Comparison of ENCODE assay signal across 15 cellular contexts in the genomic region with DNA sequence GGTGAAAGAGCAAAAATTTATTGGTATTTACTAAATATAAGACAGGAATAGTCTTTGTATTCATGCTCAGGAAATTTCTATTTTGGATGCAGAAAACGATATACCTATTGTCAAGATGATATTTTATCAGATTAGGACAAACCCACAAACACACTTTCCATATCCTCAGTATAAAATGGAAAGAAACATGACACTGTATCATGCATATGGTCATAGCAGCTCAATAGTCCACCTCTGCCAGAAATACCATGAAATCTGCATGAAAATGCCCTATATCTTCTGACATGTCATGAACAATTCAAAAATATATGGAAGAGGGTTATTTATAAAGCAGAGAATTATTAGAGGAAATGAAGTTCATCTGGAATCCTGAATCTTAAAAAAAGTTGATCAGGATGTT. TPM values are rescaled to one million over a fixed set of nuclear protein-coding genes. Genes with fewer than 3 reads are reported as not detected.
DNase-seq lines count a peak whose midpoint lies in the region; ATAC-seq, FAIRE-seq and TF ChIP-seq lines count a peak whose summit lies in the region.
"Had no signal": no experiment of that assay in that cellular context is flagged by ENCODE, and none has a peak within 500 bp of the region (broad histone marks: within the 10 kb centered on the region; RNA-seq: fewer than 3 reads in every experiment).

No MANE protein-coding gene starts in this region.

- TF ChIP-seq POLR2A in body of pancreas (IDR thresholded peaks at IDR 0.05) (no peak), HepG2 (IDR thresholded peaks at IDR 0.05; ENCODE audit: insufficient read depth in 1 of 2, low read depth in 2 of 2, low read length in 2 of 2) (no peak), stomach (IDR thresholded peaks at IDR 0.05) (no peak)

- no peak for TF ChIP-seq EP300 in HepG2 (IDR thresholded peaks at IDR 0.05; ENCODE audit: low read depth in 2 of 2, low read length in 2 of 2)
- TF ChIP-seq EP300 in HepG2 (CRISPR knock-in tag; IDR thresholded peaks at IDR 0.05; ENCODE audit: borderline replicate concordance) = no peak
- TF ChIP-seq EP300 in stomach (IDR thresholded peaks at IDR 0.05) = no peak

- H3K27me3 Mint-ChIP-seq in HFFc6 (ENCODE audit: insufficient read depth) = peaks cover 2% of the 10 kb centered on the region; the same call in 1 of the 2 replicates

- POLR2A ChIA-PET in HepG2 (lab: Yijun Ruan, JAX) = interaction anchor here (1.1 to 5.4 kb wide), 6 partner anchors 8 to 45 kb away, joined by 3 to 48 read pairs (median 12); partner anchors contain the start of genes HINT3 and TRMT11

- peak overlapping the region; percentile 45 to 85 (median 80) for H3K27ac ChIP-seq in body of pancreas
- peak overlapping the region; percentile 92 for H3K27ac ChIP-seq in HepG2 (ENCODE audit: extremely low read length, insufficient read depth, low read length)
- H3K27ac ChIP-seq in stomach = peak overlapping the region in 4 of 5 donors; percentile 65 to 85 (median 76)

- no peaks in the 10 kb centered on the region for H4K20me1 ChIP-seq in HepG2 (ENCODE audit: insufficient read depth, low read length)

- H3K9me3 ChIP-seq in body of pancreas (no peaks in the 10 kb centered on the region), HepG2 (ENCODE audit: low read length) (no peaks in the 10 kb centered on the region), stomach (no peaks in the 10 kb centered on the region)

- peaks cover 95% of the 10 kb centered on the region for H3K4me1 Mint-ChIP-seq in HFFc6 (ENCODE audit: low read depth)
- H3K4me1 Mint-ChIP-seq: neural crest cell had no signal

- H3K36me3 ChIP-seq in body of pancreas (replicated peaks in 1 of 2; ENCODE audit: insufficient read depth in 1 of 2, low read depth in 2 of 2) (no peaks in the 10 kb centered on the region), HepG2 (replicated peaks in 1 of 2; ENCODE audit: control insufficient read depth in 1 of 2, insufficient read depth in 2 of 2, low read length in 2 of 2) (no peaks in the 10 kb centered on the region), stomach (no peaks in the 10 kb centered on the region)

- no peak for FAIRE-seq in HepG2 (lab: Jason Lieb, UNC)
- FAIRE-seq: GM12892 had no signal

- H3K36me3 Mint-ChIP-seq in HFFc6 (ENCODE audit: low read depth) = no peaks in the 10 kb centered on the region
- H3K36me3 Mint-ChIP-seq: activated CD8-positive, alpha-beta memory T cell treated with anti-CD3 and anti-CD28 coated beads, Interleukin-2, amount 10 ng/mL, durations not matched to agents 7 days and 5 days; stimulated activated effector memory CD8-positive, alpha-beta T cell treated with anti-CD3 and anti-CD28 coated beads, Interleukin-12 subunit alpha, Interleukin-12 subunit beta, amount 100 ng/mL, for 72 hours had no signal

- TF ChIP-seq RAD21 in HepG2 (CRISPR knock-in tag; IDR thresholded peaks at IDR 0.05) = no peak

- no peaks in the 10 kb centered on the region for H3K9me3 Mint-ChIP-seq in HFFc6
- H3K9me3 Mint-ChIP-seq: neural crest cell; stimulated activated effector memory CD8-positive, alpha-beta T cell treated with anti-CD3 and anti-CD28 coated beads, Interleukin-12 subunit alpha, Interleukin-12 subunit beta, amount 100 ng/mL, for 72 hours had no signal

- H3K9ac ChIP-seq in HepG2 (ENCODE audit: insufficient read depth, low read depth, low read length) = peak overlapping the region; percentile 41; the same call in 1 of the 2 replicates

- peak overlapping the region; percentile 88; the same call in 1 of the 2 replicates for H3K27ac Mint-ChIP-seq in HFFc6
- H3K27ac Mint-ChIP-seq: activated CD8-positive, alpha-beta memory T cell treated with anti-CD3 and anti-CD28 coated beads, Interleukin-2, amount 10 ng/mL, durations not matched to agents 7 days and 5 days; stimulated activated effector memory CD8-positive, alpha-beta T cell treated with anti-CD3 and anti-CD28 coated beads, Interleukin-12 subunit alpha, Interleukin-12 subunit beta, amount 100 ng/mL, for 72 hours had no signal

- no peak overlapping the region for H2AFZ ChIP-seq in HepG2 (ENCODE audit: low read length)

- H3K4me1 ChIP-seq in body of pancreas (peaks cover 51% of the 10 kb centered on the region), HepG2 (ENCODE audit: insufficient read depth, low read length) (peaks cover 85% of the 10 kb centered on the region), stomach (peaks cover 22 to 60% (median 34%) of the 10 kb centered on the region in 4 donors)

- CTCF ChIA-PET in HepG2 (lab: Yijun Ruan, JAX; ENCODE audit: low intra/inter-chr PET ratio, low total read pairs) = no interaction called here

- no peak for ATAC-seq in body of pancreas
- ATAC-seq in HepG2 = peak; percentile 52
- ATAC-seq in GM21423 (IDR thresholded peaks at IDR 0.05; ENCODE audit: unreplicated experiment) = no peak
- ATAC-seq: activated CD8-positive, alpha-beta memory T cell treated with anti-CD3 and anti-CD28 coated beads, Interleukin-2, amount 10 ng/mL, durations not matched to agents 7 days and 5 days; stimulated activated effector memory CD8-positive, alpha-beta T cell treated with anti-CD3 and anti-CD28 coated beads, Interleukin-12 subunit alpha, Interleukin-12 subunit beta, amount 100 ng/mL, for 72 hours had no signal

- H3K27me3 ChIP-seq in body of pancreas (no peaks in the 10 kb centered on the region), HepG2 (ENCODE audit: control insufficient read depth in 1 of 2, insufficient read depth in 2 of 2, low read length in 2 of 2) (no peaks in the 10 kb centered on the region), stomach (no peaks in the 10 kb centered on the region)

- no peak for DNase-seq in HFFc6
- DNase-seq in body of pancreas = no peak
- DNase-seq in HepG2 (ENCODE audit: low spot score) = no peak
- no peak for DNase-seq in stomach
- DNase-seq in iPS-NIHi7 (ENCODE audit: extremely low spot score) = no peak
- DNase-seq in AML-193 (lab: John Stamatoyannopoulos, UW) = no peak
- no peak for DNase-seq in activated CD4-positive, alpha-beta T cell treated with anti-CD3 and anti-CD28 coated beads, Interleukin-2, amount 50 U/mL, for 4 hours
- DNase-seq: activated CD8-positive, alpha-beta memory T cell treated with anti-CD3 and anti-CD28 coated beads, Interleukin-2, amount 10 ng/mL, durations not matched to agents 7 days and 5 days; activated effector memory CD4-positive, alpha-beta T cell treated with anti-CD3 and anti-CD28 coated beads, Interleukin-2, amount 50 U/mL, for 16 hours; GDM1; NCI-H526 had no signal

- no peak overlapping the region for H3K4me3 ChIP-seq in body of pancreas
- H3K4me3 ChIP-seq in HepG2 (replicated peaks in 1 of 3; ENCODE audit: insufficient read depth in 1 of 3, low read depth in 2 of 3, low read length in 3 of 3) = peak overlapping the region in 2 of 3 experiments; percentile 35 to 56; a peak in 3 of 6 replicates
- no peak overlapping the region for H3K4me3 ChIP-seq in stomach

- no peaks in the 10 kb centered on the region for H3K79me2 ChIP-seq in HepG2 (ENCODE audit: insufficient read depth, low read length)

- in situ Hi-C loops in HepG2 (cut with HindIII; ENCODE audit: extremely low pct_ligation_motif_present, low pct_unique_long_range_greater_than_20kb) = no loop called here

- 16 to 27% methylated on average over 1 of the region's 1 CpG for WGBS in body of pancreas, 2 donors
- WGBS in HepG2 (ENCODE audit: low lambda C conversion rate) = 0% methylated on average over 1 of the region's 1 CpG
- WGBS in stomach, 5 donors = 19 to 53% (median 42%) methylated on average over 1 of the region's 1 CpG

- H3K4me2 ChIP-seq in HepG2 (ENCODE audit: low read depth, low read length) = peak overlapping the region; percentile 71

- TSS peak; percentile 93 for BruUV-seq in HepG2 (replicated peaks; lab: Mats Ljungman, UMichigan)

- peak overlapping the region; percentile 38 for H3K4me3 Mint-ChIP-seq in HFFc6
- H3K4me3 Mint-ChIP-seq: activated CD8-positive, alpha-beta memory T cell treated with anti-CD3 and anti-CD28 coated beads, Interleukin-2, amount 10 ng/mL, durations not matched to agents 7 days and 5 days; neural crest cell; stimulated activated effector memory CD8-positive, alpha-beta T cell treated with anti-CD3 and anti-CD28 coated beads, Interleukin-12 subunit alpha, Interleukin-12 subunit beta, amount 100 ng/mL, for 72 hours had no signal

- no peak for TF ChIP-seq CTCF in HFFc6 (IDR thresholded peaks at IDR 0.05)
- no peak for TF ChIP-seq CTCF in body of pancreas (IDR thresholded peaks at IDR 0.05)
- no peak for TF ChIP-seq CTCF in HepG2 (CRISPR knock-in tag; IDR thresholded peaks at IDR 0.05)
- no peak for TF ChIP-seq CTCF in stomach (IDR thresholded peaks at IDR 0.05)

- intact Hi-C loops in body of pancreas (cut with DNase I) = no loop called here
- intact Hi-C loops in HepG2 (cut with micrococcal nuclease; ENCODE audit: unreplicated experiment) = loop anchor here (1.0 kb wide), 1 partner anchor 26 kb away; no protein-coding TSS in a partner anchor
- intact Hi-C loops in stomach (cut with DNase I; ENCODE audit: low total_unique reads) = no loop called here

RNA-seq across cellular contexts. Expression of gene HINT3, which starts 11.7 kb away (rescaled TPM):
- total RNA-seq in HFFc6 (2021; fragmentation: NEBNext Ultra II Directional; extraction: Animal tissue kit (Norgen Biotek cat#: 25700)) = 10 to 100 TPM; 11.0 to 14.4 (median 12.3) TPM
- total RNA-seq in body of pancreas = 10 to 100 TPM in 1 of 2 donors, 1 to 10 TPM in 1; 8.8 to 14.5 TPM
- 22.8 and 33.0 TPM in 2 replicates for total RNA-seq in HepG2 (2016; rRNA removed; fragmentation: Illumina TruSeq; extraction: Trizol)
- total RNA-seq in HepG2 (2016; cell fraction: cytosol; rRNA removed; fragmentation: Illumina TruSeq; extraction: Trizol; ENCODE audit: low read depth) = 4.3 and 5.0 TPM in 2 replicates
- 22.7 and 34.5 TPM in 2 replicates for total RNA-seq in HepG2 (2016; cell fraction: insoluble cytoplasmic fraction; rRNA removed; fragmentation: Illumina TruSeq; extraction: Trizol)
- 19.5 and 20.3 TPM in 2 replicates for total RNA-seq in HepG2 (2016; cell fraction: membrane; rRNA removed; fragmentation: Illumina TruSeq; extraction: Trizol)
- 11.8 and 12.4 TPM in 2 replicates for total RNA-seq in HepG2 (2016; cell fraction: nucleus; rRNA removed; fragmentation: Illumina TruSeq; extraction: Trizol)
- 2.8 and 3.1 TPM in 2 replicates for polyA plus RNA-seq in HepG2 (2011; rRNA removed)
- polyA plus RNA-seq in HepG2 (2011; cell fraction: cytosol; rRNA removed) = 2.5 TPM in 2 replicates
- polyA plus RNA-seq in HepG2 (2011; cell fraction: nucleus; rRNA removed) = 1.3 and 1.6 TPM in 2 replicates
- 15.9 and 22.1 TPM in 2 replicates for polyA plus RNA-seq in HepG2 (2012)
- 4.2 and 5.7 TPM in 2 replicates for polyA plus RNA-seq in HepG2 (2016; cell fraction: cytosol; fragmentation: Illumina TruSeq; extraction: Trizol; ENCODE audit: low read depth)
- polyA plus RNA-seq in HepG2 (2016; cell fraction: insoluble cytoplasmic fraction; fragmentation: Illumina TruSeq; extraction: Trizol; ENCODE audit: low read depth) = 32.2 and 38.6 TPM in 2 replicates
- polyA plus RNA-seq in HepG2 (2016; cell fraction: membrane; fragmentation: Illumina TruSeq; extraction: Trizol; ENCODE audit: low read depth) = 14.3 and 16.1 TPM in 2 replicates
- polyA plus RNA-seq in HepG2 (2016; cell fraction: nucleus; fragmentation: Illumina TruSeq; extraction: Trizol; ENCODE audit: insufficient read depth, low read depth) = 12.5 and 13.2 TPM in 2 replicates
- 1.3 and 3.6 TPM in 2 replicates for polyA minus RNA-seq in HepG2 (2011; rRNA and poly(A)+ RNA removed; ENCODE audit: low replicate concordance)
- polyA minus RNA-seq in HepG2 (2011; cell fraction: cytosol; rRNA and poly(A)+ RNA removed) = 9.3 and 9.5 TPM in 2 replicates
- polyA minus RNA-seq in HepG2 (2011; cell fraction: nucleus; rRNA and poly(A)+ RNA removed) = 4.5 and 5.8 TPM in 2 replicates
- total RNA-seq in stomach = 10 to 100 TPM in 4 of 5 donors, 1 to 10 TPM in 1; 9.9 to 36.0 (median 24.3) TPM
- polyA plus RNA-seq in stomach = 10 to 100 TPM in 2 of 3 donors, 1 to 10 TPM in 1; 9.3 to 28.9 (median 17.6) TPM

RNA-seq across cellular contexts. Expression of gene TRMT11, which starts 41.4 kb away (rescaled TPM):
- 10 to 100 TPM; 12.8 to 20.7 (median 15.2) TPM for total RNA-seq in HFFc6 (2021; fragmentation: NEBNext Ultra II Directional; extraction: Animal tissue kit (Norgen Biotek cat#: 25700))
- total RNA-seq in body of pancreas (10 to 100 TPM; 26.5 to 26.7 TPM), HepG2 (2016; rRNA removed; fragmentation: Illumina TruSeq; extraction: Trizol) (66.0 and 81.9 TPM in 2 replicates), stomach (100 to 1,000 TPM in 1 of 5 donors, 10 to 100 TPM in 4; 49.7 to 124 (median 52.5) TPM)
- total RNA-seq in HepG2 (2016; cell fraction: cytosol; rRNA removed; fragmentation: Illumina TruSeq; extraction: Trizol; ENCODE audit: low read depth) = 21.2 and 26.8 TPM in 2 replicates
- total RNA-seq in HepG2 (2016; cell fraction: insoluble cytoplasmic fraction; rRNA removed; fragmentation: Illumina TruSeq; extraction: Trizol) = 67.4 and 74.9 TPM in 2 replicates
- 20.1 and 28.0 TPM in 2 replicates for total RNA-seq in HepG2 (2016; cell fraction: membrane; rRNA removed; fragmentation: Illumina TruSeq; extraction: Trizol)
- total RNA-seq in HepG2 (2016; cell fraction: nucleus; rRNA removed; fragmentation: Illumina TruSeq; extraction: Trizol) = 235 and 261 TPM in 2 replicates
- polyA plus RNA-seq in HepG2 (2011; rRNA removed) (31.9 and 42.2 TPM in 2 replicates), stomach (10 to 100 TPM in 1 of 3 donors, 1 to 10 TPM in 2; 7.0 to 10.2 (median 9.3) TPM)
- 13.5 and 18.7 TPM in 2 replicates for polyA plus RNA-seq in HepG2 (2011; cell fraction: cytosol; rRNA removed)
- 53.6 and 65.0 TPM in 2 replicates for polyA plus RNA-seq in HepG2 (2011; cell fraction: nucleus; rRNA removed)
- polyA plus RNA-seq in HepG2 (2012) = 22.7 and 30.6 TPM in 2 replicates
- 3.1 and 3.6 TPM in 2 replicates for polyA plus RNA-seq in HepG2 (2016; cell fraction: cytosol; fragmentation: Illumina TruSeq; extraction: Trizol; ENCODE audit: low read depth)
- polyA plus RNA-seq in HepG2 (2016; cell fraction: insoluble cytoplasmic fraction; fragmentation: Illumina TruSeq; extraction: Trizol; ENCODE audit: low read depth) = 45.8 and 49.9 TPM in 2 replicates
- 6.0 and 6.4 TPM in 2 replicates for polyA plus RNA-seq in HepG2 (2016; cell fraction: membrane; fragmentation: Illumina TruSeq; extraction: Trizol; ENCODE audit: low read depth)
- polyA plus RNA-seq in HepG2 (2016; cell fraction: nucleus; fragmentation: Illumina TruSeq; extraction: Trizol; ENCODE audit: insufficient read depth, low read depth) = 68.3 and 74.4 TPM in 2 replicates
- 15.0 and 25.2 TPM in 2 replicates for polyA minus RNA-seq in HepG2 (2011; rRNA and poly(A)+ RNA removed; ENCODE audit: low replicate concordance)
- 13.2 and 16.8 TPM in 2 replicates for polyA minus RNA-seq in HepG2 (2011; cell fraction: cytosol; rRNA and poly(A)+ RNA removed)
- polyA minus RNA-seq in HepG2 (2011; cell fraction: nucleus; rRNA and poly(A)+ RNA removed) = 381 and 440 TPM in 2 replicates

Comparison
In these comparisons a context has a peak if more than half of its experiments do, and no peak if none do; other contexts are left out.
1. H3K4me3 ChIP-seq: peak in HepG2 (2 of 3); none in body of pancreas (0 of 2) and stomach (0 of 4).
2. Peak in every context shown above with its lines, with median percentiles within 50 percentile points of each other: H3K27ac ChIP-seq.